In the genomic region with DNA sequence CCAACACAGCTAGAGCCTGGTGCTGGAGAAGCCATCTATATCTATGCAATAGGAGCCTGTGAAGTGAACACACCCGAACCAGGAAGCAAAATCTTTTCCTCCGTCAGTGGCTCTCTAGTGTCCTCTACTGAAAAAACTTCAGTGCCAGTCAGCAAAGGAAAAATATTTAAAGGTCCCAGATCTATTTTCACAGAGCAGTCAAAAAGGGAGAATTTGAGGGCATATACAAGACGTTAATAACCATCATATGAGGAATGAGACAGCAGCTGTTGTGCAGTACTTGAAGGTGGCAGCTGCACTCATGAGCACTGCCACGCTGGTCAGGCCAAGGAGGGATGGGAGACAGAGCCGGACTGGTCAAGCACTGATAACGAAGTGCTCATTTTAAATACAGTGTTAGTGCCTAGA, we compare ENCODE assay signal across 8 cellular contexts.
A peak's percentile ranks its signal among the peaks of the same experiment; 100 is the strongest.
DNase-seq lines count a peak whose midpoint lies in the region; ATAC-seq lines count a peak whose summit lies in the region.

No MANE protein-coding gene starts in this region.

- H3K27me3 Mint-ChIP-seq in activated naive CD8-positive, alpha-beta T cell, result no peaks in the 10 kb centered on the region

- H3K4me1 Mint-ChIP-seq in activated naive CD8-positive, alpha-beta T cell (ENCODE audit: low read depth), result peaks cover 75% of the 10 kb centered on the region

- H3K4me3 Mint-ChIP-seq in activated naive CD8-positive, alpha-beta T cell, result peak overlapping the region; percentile 50

- no peak for ATAC-seq in HG03378 (IDR thresholded peaks at IDR 0.05; ENCODE audit: unreplicated experiment)

- peaks cover 12% of the 10 kb centered on the region for H3K36me3 Mint-ChIP-seq in activated naive CD8-positive, alpha-beta T cell

- H3K9me3 Mint-ChIP-seq in activated naive CD8-positive, alpha-beta T cell (ENCODE audit: low read depth), result no peaks in the 10 kb centered on the region

- H3K27ac Mint-ChIP-seq in activated naive CD8-positive, alpha-beta T cell, result peak overlapping the region; percentile 56

- DNase-seq in DMS 273 treated with DMSO at 0.1 percent for 48 hours (lab: John Stamatoyannopoulos, UW), result peak; percentile 26
- peak; percentile 60 for DNase-seq in LoVo (ENCODE audit: low spot score)
- peak; percentile 30 for DNase-seq in kidney tubule cell (ENCODE audit: low spot score)
- DNase-seq in SKM-1 treated with dmso at 0.1 percent for 144 hours (lab: John Stamatoyannopoulos, UW; ENCODE audit: unreplicated experiment), result no peak
- DNase-seq in NCI-H1694 treated with DMSO at 0.1 percent for 48 hours (lab: John Stamatoyannopoulos, UW), result no peak
- DNase-seq in putamen (ENCODE audit: low spot score), result no peak

Comparison
In these comparisons a context has a peak if more than half of its experiments do, and no peak if none do; other contexts are left out.
1. DNase-seq: peak in DMS 273 treated with DMSO at 0.1 percent for 48 hours (single experiment), LoVo (single experiment) and kidney tubule cell (single experiment); none in SKM-1 treated with dmso at 0.1 percent for 144 hours (single experiment), NCI-H1694 treated with DMSO at 0.1 percent for 48 hours (single experiment) and putamen (single experiment).